In genomic region chr2:162747974-162748373, GRCh38 we compare ENCODE assay signal across 30 cellular contexts.
"Had no signal": no experiment of that assay in that cellular context is flagged by ENCODE, and none has a peak within 500 bp of the region (broad histone marks: within the 10 kb centered on the region; RNA-seq: fewer than 3 reads in every experiment).

No MANE protein-coding gene starts in this region.

- FAIRE-seq: astrocyte, bronchial epithelial cell, colon had no signal

- H3K27me3 ChIP-seq: brain microvascular endothelial cell, esophagus muscularis mucosa, gastroesophageal sphincter had no signal

- H3K4me1 ChIP-seq: esophagus muscularis mucosa, gastroesophageal sphincter had no signal

- H3K27ac ChIP-seq: brain microvascular endothelial cell, esophagus muscularis mucosa, gastroesophageal sphincter, WERI-Rb-1 had no signal

- ATAC-seq: activated CD4-positive, CD25-positive, alpha-beta regulatory T cell treated with anti-CD3 and anti-CD28 coated beads, Interleukin-2, amount 50 U/mL, for 24 hours; activated CD8-positive, alpha-beta T cell treated with anti-CD3 and anti-CD28 coated beads for 36 hours; activated T-cell treated with anti-CD3 and anti-CD28 coated beads, Interleukin-2, amount 50 U/mL, for 4 hours; activated T-helper 17 cell treated with anti-CD3 and anti-CD28 coated beads, Interleukin-2, amount 50 U/mL, for 72 hours; effector memory CD8-positive, alpha-beta T cell; gastroesophageal sphincter; T-helper 17 cell had no signal

- H3K9me3 ChIP-seq: esophagus muscularis mucosa, gastroesophageal sphincter had no signal

- DNase-seq: activated B cell treated with CpG ODN at 0.5 μM for 24 hours; activated CD4-positive, alpha-beta T cell treated with anti-CD3 and anti-CD28 coated beads for 48 hours; activated CD4-positive, alpha-beta T cell treated with anti-CD3 and anti-CD28 coated beads, Interleukin-2, amount 50 U/mL, for 1 hour; activated CD4-positive, alpha-beta T cell treated with anti-CD3 and anti-CD28 coated beads, Interleukin-2, amount 50 U/mL, for 48 hours; activated CD8-positive, alpha-beta memory T cell treated with anti-CD3 and anti-CD28 coated beads for 24 hours; activated CD8-positive, alpha-beta T cell treated with anti-CD3 and anti-CD28 coated beads for 36 hours; activated effector memory CD4-positive, alpha-beta T cell treated with Interleukin-2 at 50 U/mL for 16 hours; activated gamma-delta T cell treated with Interleukin-2 at 50 U/mL for 16 hours; activated naive CD4-positive, alpha-beta T cell treated with anti-CD3 and anti-CD28 coated beads, Interleukin-2, amount 50 U/mL, for 16 hours; activated naive CD4-positive, alpha-beta T cell treated with Interleukin-2 at 50 U/mL for 16 hours; activated T-cell treated with anti-CD3 and anti-CD28 coated beads, Interleukin-2, amount 50 U/mL, for 4 hours; amniotic stem cell; anterior cingulate cortex; brain microvascular endothelial cell; cortex of kidney; dermis blood vessel endothelial cell; effector CD4-positive, alpha-beta T cell; effector memory CD8-positive, alpha-beta T cell; erythroblast; foreskin melanocyte; T-helper 17 cell; T1000; WERI-Rb-1 had no signal

- H3K4me3 ChIP-seq: esophagus muscularis mucosa, gastroesophageal sphincter had no signal

- H3K36me3 ChIP-seq: brain microvascular endothelial cell, esophagus muscularis mucosa, gastroesophageal sphincter, WERI-Rb-1 had no signal
